In the genomic region with DNA sequence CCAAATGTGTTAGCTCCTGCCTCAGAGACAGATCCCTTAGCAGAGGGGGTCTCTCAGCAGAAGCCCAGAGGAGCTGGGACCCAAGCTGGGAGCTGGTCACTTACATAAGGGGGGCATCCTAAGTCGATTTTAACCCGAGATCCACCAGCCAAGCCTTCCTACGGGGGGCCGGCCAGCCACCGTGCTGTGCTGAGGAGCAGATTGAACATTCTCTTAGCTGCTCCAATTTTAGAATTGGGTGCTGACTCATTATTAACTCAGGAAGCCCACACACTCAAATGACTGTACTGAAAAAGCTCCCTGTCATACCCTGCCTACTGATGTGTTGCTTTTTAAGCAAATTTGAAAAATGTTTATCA, we compare ENCODE assay signal across 8 cellular contexts.
DNase-seq lines count a peak whose midpoint lies in the region; ATAC-seq and TF ChIP-seq lines count a peak whose summit lies in the region.
"Not testable (repeated sequence)": the region's sequence is repeated elsewhere in the genome, so short reads cannot be mapped to it uniquely, and the experiment has no call there.

No MANE protein-coding gene starts in this region.

- not testable (repeated sequence) for H3K4me1 ChIP-seq in ES-I3 (ENCODE audit: insufficient read depth, low read length); Panc1 (ENCODE audit: control insufficient read depth, insufficient read depth, low read length)
- H3K4me1 ChIP-seq in esophagus squamous epithelium, result peaks cover 0 to 28% (median 10%) of the 10 kb centered on the region in 3 donors
- H3K4me1 ChIP-seq in tibial artery, result peaks cover 0 to 27% (median 1%) of the 10 kb centered on the region in 4 donors

- CTCF ChIA-PET in Panc1 (lab: Charles Lee), result not testable (repeated sequence)

- POLR2A ChIA-PET in Panc1 (lab: Charles Lee), result not testable (repeated sequence)

- not testable (repeated sequence) for DNase-seq in Panc1 (ENCODE audit: low read depth, low spot score); esophagus squamous epithelium (lab: John Stamatoyannopoulos, UW); tibial artery
- peak; percentile 60 for DNase-seq in activated naive CD4-positive, alpha-beta T cell treated with Interleukin-2 at 50 U/mL for 16 hours
- peak; percentile 25 for DNase-seq in myocyte (ENCODE audit: low read depth)

- intact Hi-C loops in Panc1 (cut with micrococcal nuclease; ENCODE audit: unreplicated experiment); esophagus squamous epithelium (cut with DNase I); tibial artery (cut with DNase I; ENCODE audit: low total_unique reads): not testable (repeated sequence)

- H3K27ac ChIP-seq in Panc1 (ENCODE audit: low read length) (peak overlapping the region; percentile 70), esophagus squamous epithelium (peak overlapping the region in 3 of 4 donors; percentile 53 to 82 (median 68)), tibial artery (peak overlapping the region; percentile 45 to 72)

- peak; percentile 81 for ATAC-seq in GM21529 (IDR thresholded peaks at IDR 0.05; ENCODE audit: unreplicated experiment)
- peak; percentile 79 for ATAC-seq in HG03159 (IDR thresholded peaks at IDR 0.05; ENCODE audit: unreplicated experiment)
- peak; percentile 10 for ATAC-seq in Panc1

- in situ Hi-C loops in Panc1 (cut with HindIII; ENCODE audit: low pct_unique_long_range_greater_than_20kb, low sequenced_read_pairs), result not testable (repeated sequence)

- peak overlapping the region; percentile 72; the same call in 1 of the 2 replicates for H3K9ac ChIP-seq in ES-I3 (ENCODE audit: low read depth, low read length)

- not testable (repeated sequence) for BruUV-seq in Panc1 (replicated peaks; lab: Mats Ljungman, UMichigan)

- WGBS in esophagus squamous epithelium, 2 donors, result 0 to 45% methylated on average over 1 to 5 of the region's 5 CpGs

- not testable (repeated sequence) for H3K36me3 ChIP-seq in ES-I3 (ENCODE audit: insufficient read depth, low read length); Panc1 (ENCODE audit: control insufficient read depth, insufficient read depth, low read length); esophagus squamous epithelium; tibial artery

- peak overlapping the region; percentile 47 to 62 for H3K4me3 ChIP-seq in Panc1 (ENCODE audit: low read depth in 2 of 2, low read length in 2 of 2)
- H3K4me3 ChIP-seq in esophagus squamous epithelium, result peak overlapping the region in 2 of 4 donors; percentile 29 to 53
- H3K4me3 ChIP-seq in tibial artery, result peak overlapping the region; percentile 35 to 38

- TF ChIP-seq POLR2A in esophagus squamous epithelium (IDR thresholded peaks at IDR 0.05), result not testable (repeated sequence)

- not testable (repeated sequence) for H3K9me3 ChIP-seq in ES-I3 (ENCODE audit: control insufficient read depth, insufficient read depth, low read length); Panc1 (ENCODE audit: control insufficient read depth, insufficient read depth, low read depth, low read length); esophagus squamous epithelium; tibial artery

- H3K27me3 ChIP-seq in Panc1 (ENCODE audit: control insufficient read depth, insufficient read depth, low read length); esophagus squamous epithelium; tibial artery: not testable (repeated sequence)

- TF ChIP-seq CTCF in Panc1 (IDR thresholded peaks at IDR 0.05); esophagus squamous epithelium (IDR thresholded peaks at IDR 0.05); tibial artery (IDR thresholded peaks at IDR 0.05): not testable (repeated sequence)

Comparison
In these comparisons a context has a peak if more than half of its experiments do, and no peak if none do; other contexts are left out.
1. ATAC-seq: peak in every context shown above with its lines; median percentile 81 in GM21529; 79 in HG03159; 10 in Panc1.